19 cellular contexts compared by ENCODE assay signal in genomic region chr19:6788896-6789295, GRCh38. TPM values are rescaled to one million over a fixed set of nuclear protein-coding genes. Genes with fewer than 3 reads are reported as not detected.
DNase-seq lines count a peak whose midpoint lies in the region; TF ChIP-seq lines count a peak whose summit lies in the region.
"Had no signal": no experiment of that assay in that cellular context is flagged by ENCODE, and none has a peak within 500 bp of the region (broad histone marks: within the 10 kb centered on the region; RNA-seq: fewer than 3 reads in every experiment).

No MANE protein-coding gene starts in this region.

- DNase-seq in activated T-cell treated with anti-CD3 and anti-CD28 coated beads, Interleukin-2, amount 50 U/mL, for 24 hours: no peak
- no peak for DNase-seq in activated T-cell treated with anti-CD3 and anti-CD28 coated beads for 4 hours
- no peak for DNase-seq in activated T-helper 1 cell treated with anti-CD3 and anti-CD28 coated beads, Interleukin-12 subunit alpha, Interleukin-12 subunit beta, Interleukin-2, Interleukin-4 antibody, amounts not matched to agents 30 ng/mL and 10 ng/mL and 1 ng/mL, durations not matched to agents 14 hours and 24 hours and 36 hours (ENCODE audit: low spot score)
- DNase-seq in trophoblast cell: peak; percentile 78 to 92
- DNase-seq in NCI-H226: no peak
- no peak for DNase-seq in NCI-H1417 (lab: John Stamatoyannopoulos, UW)
- DNase-seq in DMS79 treated with DMSO at 0.1 percent for 48 hours (lab: John Stamatoyannopoulos, UW): no peak
- DNase-seq: 8988T, Caco-2, DMS153, EL, Kasumi-1, NCI-H187 treated with DMSO at 0.1 percent for 48 hours, NCI-H446 treated with DMSO at 0.1 percent for 48 hours, NCI-H748 treated with DMSO at 0.1 percent for 48 hours had no signal

- H3K9me3 Mint-ChIP-seq in activated T-cell treated with anti-CD3 and anti-CD28 coated beads, Interleukin-2, amount 50 U/mL, for 24 hours: no peaks in the 10 kb centered on the region
- no peaks in the 10 kb centered on the region for H3K9me3 Mint-ChIP-seq in activated T-helper 1 cell treated with anti-CD3 and anti-CD28 coated beads, Interleukin-12 subunit alpha, Interleukin-12 subunit beta, Interleukin-2, Interleukin-4 antibody, amounts not matched to agents 30 ng/mL and 10 ng/mL and 1 ng/mL, durations not matched to agents 14 hours and 24 hours and 36 hours

- no peaks in the 10 kb centered on the region for H3K27me3 Mint-ChIP-seq in activated T-cell treated with anti-CD3 and anti-CD28 coated beads, Interleukin-2, amount 50 U/mL, for 24 hours
- H3K27me3 Mint-ChIP-seq in activated T-helper 1 cell treated with anti-CD3 and anti-CD28 coated beads, Interleukin-12 subunit alpha, Interleukin-12 subunit beta, Interleukin-2, Interleukin-4 antibody, amounts not matched to agents 30 ng/mL and 10 ng/mL and 1 ng/mL, durations not matched to agents 14 hours and 24 hours and 36 hours (ENCODE audit: insufficient read depth): no peaks in the 10 kb centered on the region

- H2AK5ac ChIP-seq in trophoblast cell (ENCODE audit: low read length): no peak overlapping the region

- no peaks in the 10 kb centered on the region for H3K36me3 ChIP-seq in HEK293 (ENCODE audit: control insufficient read depth in 2 of 2, insufficient read depth in 1 of 2, low read length in 2 of 2)
- H3K36me3 ChIP-seq in trophoblast cell (ENCODE audit: control insufficient read depth in 1 of 2, insufficient read depth in 2 of 2, low read length in 2 of 2): no peaks in the 10 kb centered on the region

- no peak overlapping the region for H3K18ac ChIP-seq in trophoblast cell (ENCODE audit: low read length)

- no peak overlapping the region for H3K4ac ChIP-seq in trophoblast cell (ENCODE audit: low read depth, low read length)

- H3K4me1 Mint-ChIP-seq in activated T-cell treated with anti-CD3 and anti-CD28 coated beads, Interleukin-2, amount 50 U/mL, for 24 hours (ENCODE audit: low read depth): peaks cover 61% of the 10 kb centered on the region
- H3K4me1 Mint-ChIP-seq in activated T-helper 1 cell treated with anti-CD3 and anti-CD28 coated beads, Interleukin-12 subunit alpha, Interleukin-12 subunit beta, Interleukin-2, Interleukin-4 antibody, amounts not matched to agents 30 ng/mL and 10 ng/mL and 1 ng/mL, durations not matched to agents 14 hours and 24 hours and 36 hours (ENCODE audit: low read depth): peaks cover 45% of the 10 kb centered on the region

- H3K9me3 ChIP-seq in HEK293 (ENCODE audit: control insufficient read depth, insufficient read depth, low read depth, low read length): no peaks in the 10 kb centered on the region
- H3K9me3 ChIP-seq in trophoblast cell (ENCODE audit: insufficient read depth, low read depth, low read length): peaks cover 6% of the 10 kb centered on the region
- H3K9me3 ChIP-seq: Caco-2 had no signal

- intact Hi-C loops in activated T-helper 1 cell treated with anti-CD3 and anti-CD28 coated beads, Interleukin-12 subunit alpha, Interleukin-12 subunit beta, Interleukin-2, Interleukin-4 antibody, amounts not matched to agents 30 ng/mL and 10 ng/mL and 1 ng/mL, durations not matched to agents 14 hours and 24 hours and 36 hours (cut with micrococcal nuclease): no loop called here

- H4K8ac ChIP-seq in trophoblast cell (ENCODE audit: low read depth, low read length): no peak overlapping the region

- H3K4me2 ChIP-seq in trophoblast cell (ENCODE audit: low read length): no peak overlapping the region
- H3K4me2 ChIP-seq: BLaER1 had no signal

- no peak overlapping the region for H2BK5ac ChIP-seq in trophoblast cell (ENCODE audit: low read depth, low read length, poor library complexity)

- no peak overlapping the region for H2BK12ac ChIP-seq in trophoblast cell (ENCODE audit: low read length)

- no peaks in the 10 kb centered on the region for H3K79me1 ChIP-seq in trophoblast cell (ENCODE audit: low read length)

- H4K12ac ChIP-seq in trophoblast cell (ENCODE audit: low read depth, low read length): no peak overlapping the region

- no CpG with 5 or more reads among the region's 4 CpGs for WGBS in trophoblast cell (ENCODE audit: extremely low coverage, insufficient coverage, insufficient read length)

- no peaks in the 10 kb centered on the region for H3K79me2 ChIP-seq in trophoblast cell (ENCODE audit: control insufficient read depth, insufficient read depth, low read length, poor library complexity)

- H3K14ac ChIP-seq in trophoblast cell (ENCODE audit: low read length): no peak overlapping the region

- no peak overlapping the region for H2AFZ ChIP-seq in trophoblast cell (ENCODE audit: insufficient read depth, low read length, poor library complexity)

- CTCF ChIA-PET in HEK293 (lab: Yijun Ruan, JAX): no interaction called here

- no peak for TF ChIP-seq CTCF in HEK293 (tag by site-specific recombination; IDR thresholded peaks at IDR 0.05)

- H3K36me3 Mint-ChIP-seq in activated T-cell treated with anti-CD3 and anti-CD28 coated beads, Interleukin-2, amount 50 U/mL, for 24 hours (ENCODE audit: low read depth): peaks cover 70% of the 10 kb centered on the region
- peaks cover 48% of the 10 kb centered on the region for H3K36me3 Mint-ChIP-seq in activated T-helper 1 cell treated with anti-CD3 and anti-CD28 coated beads, Interleukin-12 subunit alpha, Interleukin-12 subunit beta, Interleukin-2, Interleukin-4 antibody, amounts not matched to agents 30 ng/mL and 10 ng/mL and 1 ng/mL, durations not matched to agents 14 hours and 24 hours and 36 hours (ENCODE audit: low read depth)

- no peak overlapping the region for H3K9ac ChIP-seq in trophoblast cell (ENCODE audit: low read length)
- H3K9ac ChIP-seq: BLaER1 had no signal

- no peak overlapping the region for H3K4me3 Mint-ChIP-seq in activated T-cell treated with anti-CD3 and anti-CD28 coated beads, Interleukin-2, amount 50 U/mL, for 24 hours
- no peak overlapping the region for H3K4me3 Mint-ChIP-seq in activated T-helper 1 cell treated with anti-CD3 and anti-CD28 coated beads, Interleukin-12 subunit alpha, Interleukin-12 subunit beta, Interleukin-2, Interleukin-4 antibody, amounts not matched to agents 30 ng/mL and 10 ng/mL and 1 ng/mL, durations not matched to agents 14 hours and 24 hours and 36 hours

- no peak overlapping the region for H3K23ac ChIP-seq in trophoblast cell (ENCODE audit: low read length)

- no peak overlapping the region for H3K27ac ChIP-seq in HEK293 (ENCODE audit: extremely low read depth, low read depth, low read length)
- no peak overlapping the region for H3K27ac ChIP-seq in trophoblast cell (ENCODE audit: low read depth, low read length)
- H3K27ac ChIP-seq: BLaER1, RWPE1 had no signal

- H3K27ac Mint-ChIP-seq in activated T-cell treated with anti-CD3 and anti-CD28 coated beads, Interleukin-2, amount 50 U/mL, for 24 hours: peak overlapping the region; percentile 72
- H3K27ac Mint-ChIP-seq in activated T-helper 1 cell treated with anti-CD3 and anti-CD28 coated beads, Interleukin-12 subunit alpha, Interleukin-12 subunit beta, Interleukin-2, Interleukin-4 antibody, amounts not matched to agents 30 ng/mL and 10 ng/mL and 1 ng/mL, durations not matched to agents 14 hours and 24 hours and 36 hours: peak overlapping the region; percentile 65

- H3K4me3 ChIP-seq in HEK293 (ENCODE audit: low read depth, low read length) (no peak overlapping the region), trophoblast cell (ENCODE audit: low read depth, low read length) (no peak overlapping the region)
- H3K4me3 ChIP-seq: BLaER1 had no signal

- no peak overlapping the region for H2BK120ac ChIP-seq in trophoblast cell (ENCODE audit: insufficient read depth, low read length, poor library complexity)

- no peaks in the 10 kb centered on the region for H3K27me3 ChIP-seq in trophoblast cell (ENCODE audit: insufficient read depth, low read length)
- H3K27me3 ChIP-seq: BLaER1 had no signal

- no peak overlapping the region for H4K91ac ChIP-seq in trophoblast cell (ENCODE audit: low read depth, low read length)

- peaks cover 2% of the 10 kb centered on the region; the same call in 1 of the 2 replicates for H3K4me1 ChIP-seq in HEK293 (ENCODE audit: control insufficient read depth, insufficient read depth, low read length)
- H3K4me1 ChIP-seq in trophoblast cell (ENCODE audit: control insufficient read depth in 1 of 2, insufficient read depth in 2 of 2, low read length in 2 of 2): peaks cover 0 to 2% of the 10 kb centered on the region in 2 experiments
- H3K4me1 ChIP-seq: Caco-2 had no signal

- POLR2A ChIA-PET in HEK293 (lab: Yijun Ruan, JAX): no interaction called here

RNA-seq across cellular contexts. Expression of gene VAV1, which starts 16.4 kb away (rescaled TPM):
- 86.8 and 90.4 TPM in 2 replicates for total RNA-seq in activated T-helper 1 cell treated with anti-CD3 and anti-CD28 coated beads, Interleukin-12 subunit alpha, Interleukin-12 subunit beta, Interleukin-2, Interleukin-4 antibody, amounts not matched to agents 30 ng/mL and 10 ng/mL and 1 ng/mL, durations not matched to agents 14 hours and 24 hours and 36 hours
- polyA plus RNA-seq in trophoblast cell (2013): 0.12 and 0.24 TPM in 2 replicates
- total RNA-seq: Caco-2 had no signal

RNA-seq across cellular contexts. Expression of gene SH2D3A, which starts 21.7 kb away (rescaled TPM):
- total RNA-seq in activated T-helper 1 cell treated with anti-CD3 and anti-CD28 coated beads, Interleukin-12 subunit alpha, Interleukin-12 subunit beta, Interleukin-2, Interleukin-4 antibody, amounts not matched to agents 30 ng/mL and 10 ng/mL and 1 ng/mL, durations not matched to agents 14 hours and 24 hours and 36 hours: 15.0 and 15.6 TPM in 2 replicates
- polyA plus RNA-seq in trophoblast cell (2013): 25.0 and 26.7 TPM in 2 replicates
- total RNA-seq: H4 had no signal

RNA-seq across cellular contexts. Expression of gene TRIP10, which starts 49.4 kb away (rescaled TPM):
- 61.2 and 62.0 TPM in 2 replicates for total RNA-seq in activated T-helper 1 cell treated with anti-CD3 and anti-CD28 coated beads, Interleukin-12 subunit alpha, Interleukin-12 subunit beta, Interleukin-2, Interleukin-4 antibody, amounts not matched to agents 30 ng/mL and 10 ng/mL and 1 ng/mL, durations not matched to agents 14 hours and 24 hours and 36 hours
- polyA plus RNA-seq in trophoblast cell (2013): 86.9 and 89.2 TPM in 2 replicates

RNA-seq across cellular contexts. Expression of gene GPR108, which starts 51.5 kb away (rescaled TPM):
- total RNA-seq in activated T-helper 1 cell treated with anti-CD3 and anti-CD28 coated beads, Interleukin-12 subunit alpha, Interleukin-12 subunit beta, Interleukin-2, Interleukin-4 antibody, amounts not matched to agents 30 ng/mL and 10 ng/mL and 1 ng/mL, durations not matched to agents 14 hours and 24 hours and 36 hours: 106 and 108 TPM in 2 replicates
- 45.3 and 47.5 TPM in 2 replicates for polyA plus RNA-seq in trophoblast cell (2013)

Comparison
In these comparisons a context has a peak if more than half of its experiments do, and no peak if none do; other contexts are left out.
1. DNase-seq: peak in trophoblast cell (2 of 2); none in activated T-cell treated with anti-CD3 and anti-CD28 coated beads, Interleukin-2, amount 50 U/mL, for 24 hours (single experiment), activated T-cell treated with anti-CD3 and anti-CD28 coated beads for 4 hours (single experiment), activated T-helper 1 cell treated with anti-CD3 and anti-CD28 coated beads, Interleukin-12 subunit alpha, Interleukin-12 subunit beta, Interleukin-2, Interleukin-4 antibody, amounts not matched to agents 30 ng/mL and 10 ng/mL and 1 ng/mL, durations not matched to agents 14 hours and 24 hours and 36 hours (single experiment), NCI-H226 (single experiment), NCI-H1417 (0 of 3) and DMS79 treated with DMSO at 0.1 percent for 48 hours (single experiment).